9 cellular contexts compared by ENCODE assay signal in the genomic region with DNA sequence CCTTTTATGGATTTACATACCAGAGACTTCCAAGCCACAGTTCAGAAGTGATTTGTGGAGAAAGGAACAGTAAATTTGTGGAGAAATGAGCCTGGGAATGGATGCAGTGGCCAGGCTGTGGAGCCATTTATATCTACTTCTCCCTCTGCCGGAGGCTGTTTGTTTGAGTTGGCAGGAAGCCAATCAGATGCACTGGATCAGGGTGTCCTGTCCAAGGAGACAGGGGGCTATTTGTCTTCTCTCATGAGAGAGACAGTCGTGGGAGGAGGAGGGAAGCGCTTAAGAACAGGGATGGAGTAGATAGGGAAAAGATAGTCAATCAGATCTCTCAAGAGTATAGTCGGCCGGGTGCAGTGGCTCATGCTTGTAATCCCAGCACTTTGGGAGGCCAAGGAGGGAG. TPM values are rescaled to one million over a fixed set of nuclear protein-coding genes. Genes with fewer than 3 reads are reported as not detected.
DNase-seq lines count a peak whose midpoint lies in the region; ATAC-seq and TF ChIP-seq lines count a peak whose summit lies in the region.
"Had no signal": no experiment of that assay in that cellular context is flagged by ENCODE, and none has a peak within 500 bp of the region (broad histone marks: within the 10 kb centered on the region; RNA-seq: fewer than 3 reads in every experiment).

No MANE protein-coding gene starts in this region.

- H3K4me3 ChIP-seq in fibroblast of mammary gland (ENCODE audit: control insufficient read depth, low read depth, low read length): no peak overlapping the region

- no peak for ATAC-seq in GM19455 (IDR thresholded peaks at IDR 0.05; ENCODE audit: unreplicated experiment)

- peak; percentile 7 for TF ChIP-seq CTCF in fibroblast of mammary gland (conservative IDR thresholded peaks at IDR 0.05; ENCODE audit: control insufficient read depth, insufficient read depth, low read depth, low read length)

- in situ Hi-C loops in G401 (cut with HindIII; ENCODE audit: low sequenced_read_pairs): no loop called here

- DNase-seq in G401 (ENCODE audit: low spot score) (peak; percentile 40), NCI-H774 (lab: John Stamatoyannopoulos, UW) (peak; percentile 14), fibroblast of mammary gland (ENCODE audit: low read depth) (peak; percentile 54), pons (ENCODE audit: low spot score) (peak; percentile 97), NK-92 (lab: John Stamatoyannopoulos, UW; ENCODE audit: unreplicated experiment) (no peak), Kasumi-1 (lab: John Stamatoyannopoulos, UW) (no peak), cerebellar nuclear complex (lab: John Stamatoyannopoulos, UW) (no peak)
- DNase-seq: activated CD8-positive, alpha-beta memory T cell treated with anti-CD3 and anti-CD28 coated beads, Interleukin-2, amount 50 U/mL, for 48 hours had no signal

RNA-seq across cellular contexts. Expression of a gene that starts 2.8 kb away (rescaled TPM):
- 0.25 and 0.44 TPM in 2 replicates for total RNA-seq in G401 (2014; rRNA removed; shearing (Covaris generic))

RNA-seq across cellular contexts. Expression of a gene that starts 15.2 kb away (rescaled TPM):
- 13.7 and 25.4 TPM in 2 replicates for total RNA-seq in G401 (2014; rRNA removed; shearing (Covaris generic))

RNA-seq across cellular contexts. Expression of a gene that starts 24.9 kb away (rescaled TPM):
- 103 and 112 TPM in 2 replicates for total RNA-seq in G401 (2014; rRNA removed; shearing (Covaris generic))

RNA-seq across cellular contexts. Expression of a gene that starts 25.5 kb away (rescaled TPM):
- 23.9 and 30.9 TPM in 2 replicates for total RNA-seq in G401 (2014; rRNA removed; shearing (Covaris generic))

RNA-seq across cellular contexts. Expression of a gene that starts 36.9 kb away (rescaled TPM):
- not detected in 2 replicates for total RNA-seq in G401 (2014; rRNA removed; shearing (Covaris generic))

Comparison
In these comparisons a context has a peak if more than half of its experiments do, and no peak if none do; other contexts are left out.
1. DNase-seq: peak in G401 (single experiment), NCI-H774 (single experiment), fibroblast of mammary gland (single experiment) and pons (single experiment); none in NK-92 (single experiment), Kasumi-1 (0 of 2) and cerebellar nuclear complex (0 of 2).